ENCODE assay signal across 8 cellular contexts in genomic region chr12:114682920-114683708, GRCh38. TPM values are rescaled to one million over a fixed set of nuclear protein-coding genes. Genes with fewer than 3 reads are reported as not detected.
DNase-seq lines count a peak whose midpoint lies in the region; ATAC-seq, FAIRE-seq and TF ChIP-seq lines count a peak whose summit lies in the region.

No MANE protein-coding gene starts in this region.

- H3K4me1 Mint-ChIP-seq in HFFc6 (ENCODE audit: low read depth) = peaks cover 48% of the 10 kb centered on the region

- 0 to 1% methylated on average over 13 to 24 of the region's 51 CpGs for WGBS in gastroesophageal sphincter (ENCODE audit: low coverage in 1 of 2), 2 donors
- WGBS in psoas muscle, 3 donors = 2 to 3% (median 2%) methylated on average over 47 to 51 of the region's 51 CpGs

- TF ChIP-seq EP300 in gastroesophageal sphincter (IDR thresholded peaks at IDR 0.05) = no peak

- intact Hi-C loops in psoas muscle (cut with DNase I) = loop anchor here in 1 of 2 donors (10.0 kb wide), 1 partner anchor 542 kb away; no protein-coding TSS in a partner anchor

- peaks cover 0 to 18% of the 10 kb centered on the region in 2 donors for H3K36me3 ChIP-seq in gastroesophageal sphincter
- peaks cover 0 to 27% of the 10 kb centered on the region in 2 donors for H3K36me3 ChIP-seq in psoas muscle (ENCODE audit: insufficient read depth in 1 of 2, low read depth in 1 of 2)

- peak overlapping the region; percentile 100 for H3K27ac Mint-ChIP-seq in HFFc6

- peak overlapping the region; percentile 56 to 71 for H3K4me3 ChIP-seq in gastroesophageal sphincter
- peak overlapping the region; percentile 78 for H3K4me3 ChIP-seq in psoas muscle

- no peak for ATAC-seq in gastroesophageal sphincter
- peak in 2 of 4 donors; percentile 20 to 48 for ATAC-seq in psoas muscle
- ATAC-seq in HG02970 (IDR thresholded peaks at IDR 0.05; ENCODE audit: low FRiP score, unreplicated experiment) = no peak
- ATAC-seq in activated CD4-positive, CD25-positive, alpha-beta regulatory T cell treated with anti-CD3 and anti-CD28 coated beads, Interleukin-2, amount 50 U/mL, for 24 hours = no peak

- peaks cover 43% of the 10 kb centered on the region for H3K27me3 Mint-ChIP-seq in HFFc6 (ENCODE audit: insufficient read depth)

- H3K9me3 ChIP-seq in gastroesophageal sphincter (no peaks in the 10 kb centered on the region), psoas muscle (no peaks in the 10 kb centered on the region)

- TF ChIP-seq CTCF in HFFc6 (IDR thresholded peaks at IDR 0.05) (no peak), gastroesophageal sphincter (IDR thresholded peaks at IDR 0.05) (peak in 1 of 4 experiments; percentile 51), psoas muscle (IDR thresholded peaks at IDR 0.05) (peak; percentile 23)

- H3K27ac ChIP-seq in gastroesophageal sphincter (peak overlapping the region; percentile 70 to 89 (median 86)), psoas muscle (peak overlapping the region; percentile 90)

- no peak for FAIRE-seq in HTR-8/SVneo (lab: Jason Lieb, UNC)

- peaks cover 0 to 52% (median 3%) of the 10 kb centered on the region in 3 donors for H3K4me1 ChIP-seq in gastroesophageal sphincter
- H3K4me1 ChIP-seq in psoas muscle = peaks cover 9% of the 10 kb centered on the region

- peaks cover 34% of the 10 kb centered on the region for H3K9me3 Mint-ChIP-seq in HFFc6

- H3K4me3 Mint-ChIP-seq in HFFc6 = peak overlapping the region; percentile 99

- DNase-seq in HFFc6 = no peak
- peak; percentile 8 for DNase-seq in T1000 (lab: John Stamatoyannopoulos, UW)
- DNase-seq in psoas muscle = peak in 1 of 2 donors; percentile 17
- no peak for DNase-seq in HTR-8/SVneo (ENCODE audit: insufficient read length, low spot score)
- DNase-seq in erythroblast (lab: John Stamatoyannopoulos, UW) = no peak

- peaks cover 26% of the 10 kb centered on the region for H3K27me3 ChIP-seq in gastroesophageal sphincter
- H3K27me3 ChIP-seq in psoas muscle (ENCODE audit: insufficient read depth in 3 of 3, low read length in 2 of 3) = peaks cover 0 to 24% (median 2%) of the 10 kb centered on the region in 3 donors

- no peak for TF ChIP-seq POLR2A in gastroesophageal sphincter (IDR thresholded peaks at IDR 0.05)
- no peak for TF ChIP-seq POLR2A in erythroblast (IDR thresholded peaks at IDR 0.05; ENCODE audit: low read length)

- peaks cover 59% of the 10 kb centered on the region for H3K36me3 Mint-ChIP-seq in HFFc6 (ENCODE audit: low read depth)

RNA-seq across cellular contexts. Expression of gene TBX3, which starts 0.9 kb away (rescaled TPM):
- 100 to 1,000 TPM; 108 to 145 (median 127) TPM for total RNA-seq in HFFc6 (2021; fragmentation: NEBNext Ultra II Directional; extraction: Animal tissue kit (Norgen Biotek cat#: 25700))
- 10 to 100 TPM in 2 of 4 donors, 1 to 10 TPM in 2; 6.9 to 17.4 (median 10.0) TPM for total RNA-seq in gastroesophageal sphincter
- 10 to 100 TPM in 3 of 4 donors, 1 to 10 TPM in 1; 7.4 to 50.8 (median 30.8) TPM for total RNA-seq in psoas muscle
- polyA plus RNA-seq in psoas muscle = 10 to 100 TPM in 1 of 3 donors, 1 to 10 TPM in 2; 5.0 to 15.8 (median 9.8) TPM
